In genomic region chr10:11810313-11810766, GRCh38 we compare ENCODE assay signal across 14 cellular contexts. TPM values are rescaled to one million over a fixed set of nuclear protein-coding genes. Genes with fewer than 3 reads are reported as not detected.
A peak's percentile ranks its signal among the peaks of the same experiment; 100 is the strongest.
DNase-seq lines count a peak whose midpoint lies in the region; TF ChIP-seq lines count a peak whose summit lies in the region.
"Had no signal": no experiment of that assay in that cellular context is flagged by ENCODE, and none has a peak within 500 bp of the region (broad histone marks: within the 10 kb centered on the region; RNA-seq: fewer than 3 reads in every experiment).

No MANE protein-coding gene starts in this region.

- no peak overlapping the region for H3K27ac Mint-ChIP-seq in activated CD4-positive, alpha-beta memory T cell treated with anti-CD3 and anti-CD28 coated beads for 36 hours
- H3K27ac Mint-ChIP-seq: CD4-positive, CD25-positive, alpha-beta regulatory T cell had no signal

- peak overlapping the region; percentile 46 for H3K4me2 ChIP-seq in skeletal muscle satellite cell (ENCODE audit: low read length)

- intact Hi-C loops in activated CD4-positive, alpha-beta memory T cell treated with anti-CD3 and anti-CD28 coated beads for 36 hours (cut with micrococcal nuclease): no loop called here
- intact Hi-C loops in left ventricle myocardium inferior (cut with micrococcal nuclease): no loop called here

- H3K4me3 ChIP-seq in skeletal muscle satellite cell (ENCODE audit: low read length) (no peak overlapping the region), left ventricle myocardium inferior (no peak overlapping the region)
- H3K4me3 ChIP-seq: coronary artery, spleen, suprapubic skin had no signal

- H3K9me3 ChIP-seq in skeletal muscle satellite cell (replicated peaks; ENCODE audit: low read length): no peaks in the 10 kb centered on the region
- no peaks in the 10 kb centered on the region for H3K9me3 ChIP-seq in left ventricle myocardium inferior (replicated peaks)
- H3K9me3 ChIP-seq: spleen, suprapubic skin had no signal

- H3K27me3 ChIP-seq in skeletal muscle satellite cell (ENCODE audit: control insufficient read depth, insufficient read depth, low read length): no peaks in the 10 kb centered on the region
- peaks cover 23% of the 10 kb centered on the region for H3K27me3 ChIP-seq in left ventricle myocardium inferior (ENCODE audit: low read depth)
- H3K27me3 ChIP-seq: spleen had no signal

- H3K4me1 Mint-ChIP-seq in activated CD4-positive, alpha-beta memory T cell treated with anti-CD3 and anti-CD28 coated beads for 36 hours (ENCODE audit: low read depth): no peaks in the 10 kb centered on the region
- H3K4me1 Mint-ChIP-seq: CD4-positive, CD25-positive, alpha-beta regulatory T cell had no signal

- peaks cover 8% of the 10 kb centered on the region for H3K27me3 Mint-ChIP-seq in activated CD4-positive, alpha-beta memory T cell treated with anti-CD3 and anti-CD28 coated beads for 36 hours

- no peak overlapping the region for H3K27ac ChIP-seq in left ventricle myocardium inferior (replicated peaks)
- H3K27ac ChIP-seq: coronary artery, spleen, suprapubic skin had no signal

- POLR2A ChIA-PET in activated CD4-positive, alpha-beta memory T cell treated with anti-CD3 and anti-CD28 coated beads for 36 hours (lab: Charles Lee): no interaction called here

- DNase-seq in HS-27A (ENCODE audit: low read depth) (peak; percentile 19), astrocyte of the hippocampus (ENCODE audit: low read depth, low spot score) (peak; percentile 37), glomerular visceral epithelial cell (ENCODE audit: extremely low spot score) (peak; percentile 70), NCI-H1048 (lab: John Stamatoyannopoulos, UW) (no peak), HK-2 (ENCODE audit: unreplicated experiment) (no peak), left ventricle myocardium inferior (no peak)
- no peak for DNase-seq in activated CD4-positive, alpha-beta memory T cell treated with anti-CD3 and anti-CD28 coated beads for 36 hours
- DNase-seq: CD4-positive, CD25-positive, alpha-beta regulatory T cell; left colon; NCI-H1092; spleen had no signal

- H3K36me3 ChIP-seq in skeletal muscle satellite cell (ENCODE audit: insufficient read depth, low read length) (no peaks in the 10 kb centered on the region), left ventricle myocardium inferior (no peaks in the 10 kb centered on the region)
- H3K36me3 ChIP-seq: spleen, suprapubic skin had no signal

- no peaks in the 10 kb centered on the region for H3K9me3 Mint-ChIP-seq in activated CD4-positive, alpha-beta memory T cell treated with anti-CD3 and anti-CD28 coated beads for 36 hours
- H3K9me3 Mint-ChIP-seq: CD4-positive, CD25-positive, alpha-beta regulatory T cell had no signal

- H3K36me3 Mint-ChIP-seq in activated CD4-positive, alpha-beta memory T cell treated with anti-CD3 and anti-CD28 coated beads for 36 hours: no peaks in the 10 kb centered on the region
- H3K36me3 Mint-ChIP-seq: CD4-positive, CD25-positive, alpha-beta regulatory T cell had no signal

- TF ChIP-seq CTCF in left ventricle myocardium inferior (IDR thresholded peaks at IDR 0.05; ENCODE audit: borderline replicate concordance): no peak

- peak overlapping the region; percentile 40 for H3K9ac ChIP-seq in skeletal muscle satellite cell (ENCODE audit: low read depth, low read length)

- H3K4me3 Mint-ChIP-seq in activated CD4-positive, alpha-beta memory T cell treated with anti-CD3 and anti-CD28 coated beads for 36 hours: no peak overlapping the region
- H3K4me3 Mint-ChIP-seq: CD4-positive, CD25-positive, alpha-beta regulatory T cell had no signal

- H3K4me1 ChIP-seq in skeletal muscle satellite cell (ENCODE audit: control insufficient read depth, insufficient read depth, low read length) (peaks cover 15% of the 10 kb centered on the region), left ventricle myocardium inferior (no peaks in the 10 kb centered on the region)
- H3K4me1 ChIP-seq: suprapubic skin had no signal

- CTCF ChIA-PET in activated CD4-positive, alpha-beta memory T cell treated with anti-CD3 and anti-CD28 coated beads for 36 hours (lab: Charles Lee): interaction anchor here (1.0 kb wide), 1 partner anchor 28 kb away, joined by 5 read pairs; no protein-coding TSS in a partner anchor

RNA-seq across cellular contexts. Expression of gene PROSER2, which starts 12.8 kb away (rescaled TPM):
- 3.0 and 3.9 TPM in 2 replicates for total RNA-seq in skeletal muscle satellite cell (2012; rRNA removed)
- total RNA-seq in activated CD4-positive, alpha-beta memory T cell treated with anti-CD3 and anti-CD28 coated beads for 36 hours: under 1 TPM; 0.24 to 0.31 TPM
- total RNA-seq in left ventricle myocardium inferior: 0.52 TPM

Comparison
In these comparisons a context has a peak if more than half of its experiments do, and no peak if none do; other contexts are left out.
1. DNase-seq: peak in HS-27A (single experiment), astrocyte of the hippocampus (single experiment) and glomerular visceral epithelial cell (single experiment); none in NCI-H1048 (single experiment), activated CD4-positive, alpha-beta memory T cell treated with anti-CD3 and anti-CD28 coated beads for 36 hours (single experiment), HK-2 (single experiment) and left ventricle myocardium inferior (single experiment).